ENCODE assay signal across 12 cellular contexts in the genomic region with DNA sequence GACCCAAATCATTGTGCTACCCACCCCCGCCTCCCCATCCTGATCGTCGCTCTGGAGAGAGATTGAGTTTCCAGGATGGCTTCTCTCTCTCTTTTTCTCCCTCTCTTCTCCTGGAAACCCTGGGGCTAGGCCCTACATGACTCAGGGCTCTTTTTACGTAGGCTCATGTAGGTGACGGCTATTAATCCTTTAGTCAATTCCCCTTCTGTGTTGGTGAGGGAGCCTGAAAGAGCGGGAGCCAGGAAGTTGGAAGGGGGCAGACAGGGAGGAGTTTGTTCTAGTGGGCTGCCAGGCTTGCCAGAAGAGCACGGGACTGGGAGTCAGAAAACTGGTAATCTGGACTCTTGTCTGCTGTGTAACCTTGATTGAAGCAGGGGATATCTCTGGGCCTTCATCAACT. TPM values are rescaled to one million over a fixed set of nuclear protein-coding genes. Genes with fewer than 3 reads are reported as not detected.
DNase-seq lines count a peak whose midpoint lies in the region; ATAC-seq, FAIRE-seq and TF ChIP-seq lines count a peak whose summit lies in the region.
"Had no signal": no experiment of that assay in that cellular context is flagged by ENCODE, and none has a peak within 500 bp of the region (broad histone marks: within the 10 kb centered on the region; RNA-seq: fewer than 3 reads in every experiment).

No MANE protein-coding gene starts in this region.

- no peaks in the 10 kb centered on the region for H3K9me3 Mint-ChIP-seq in CD4-positive, alpha-beta memory T cell
- H3K9me3 Mint-ChIP-seq in activated T-helper 1 cell treated with anti-CD3 and anti-CD28 coated beads, Interleukin-12 subunit alpha, Interleukin-12 subunit beta, Interleukin-2, Interleukin-4 antibody, amounts not matched to agents 30 ng/mL and 10 ng/mL and 1 ng/mL, durations not matched to agents 14 hours and 24 hours and 36 hours = no peaks in the 10 kb centered on the region

- no peak overlapping the region for H3K4me3 ChIP-seq in CD4-positive, alpha-beta memory T cell (ENCODE audit: low read length in 2 of 2)
- no peak overlapping the region for H3K4me3 ChIP-seq in PC-3 (ENCODE audit: low read length)
- H3K4me3 ChIP-seq in esophagus muscularis mucosa = no peak overlapping the region
- no peak overlapping the region for H3K4me3 ChIP-seq in pancreas
- H3K4me3 ChIP-seq: colonic mucosa had no signal

- no peaks in the 10 kb centered on the region for H3K9me3 ChIP-seq in CD4-positive, alpha-beta memory T cell (ENCODE audit: control insufficient read depth in 1 of 2, low read length in 2 of 2)
- H3K9me3 ChIP-seq in PC-3 (ENCODE audit: low read length) (no peaks in the 10 kb centered on the region), esophagus muscularis mucosa (no peaks in the 10 kb centered on the region), pancreas (no peaks in the 10 kb centered on the region)
- H3K9me3 ChIP-seq: colonic mucosa had no signal

- H3K4me2 ChIP-seq in PC-3 (ENCODE audit: low read length) = peak overlapping the region; percentile 46

- H3K27ac ChIP-seq in CD4-positive, alpha-beta memory T cell (ENCODE audit: low read depth, low read length) = no peak overlapping the region
- peak overlapping the region; percentile 89 for H3K27ac ChIP-seq in PC-3 (ENCODE audit: low read length)
- H3K27ac ChIP-seq in esophagus muscularis mucosa (replicated peaks in 1 of 4) = peak overlapping the region; percentile 83 to 95 (median 92)
- peak overlapping the region in 2 of 4 donors; percentile 27 to 41 for H3K27ac ChIP-seq in pancreas
- H3K27ac ChIP-seq: colonic mucosa had no signal

- no peak for FAIRE-seq in pancreas (lab: Jason Lieb, UNC)

- peak overlapping the region; percentile 62 for H3K9ac ChIP-seq in PC-3 (ENCODE audit: low read length)

- H3K27me3 ChIP-seq in CD4-positive, alpha-beta memory T cell (ENCODE audit: insufficient read depth, low read length) = no peaks in the 10 kb centered on the region
- H3K27me3 ChIP-seq in PC-3 (ENCODE audit: low read length) (no peaks in the 10 kb centered on the region), esophagus muscularis mucosa (no peaks in the 10 kb centered on the region), pancreas (no peaks in the 10 kb centered on the region)
- H3K27me3 ChIP-seq: colonic mucosa had no signal

- intact Hi-C loops in CD4-positive, alpha-beta memory T cell (cut with micrococcal nuclease) = no loop called here
- intact Hi-C loops in PC-3 (cut with micrococcal nuclease) (no loop called here), esophagus muscularis mucosa (cut with DNase I) (no loop called here), pancreas (cut with DNase I) (no loop called here)
- intact Hi-C loops in activated T-helper 1 cell treated with anti-CD3 and anti-CD28 coated beads, Interleukin-12 subunit alpha, Interleukin-12 subunit beta, Interleukin-2, Interleukin-4 antibody, amounts not matched to agents 30 ng/mL and 10 ng/mL and 1 ng/mL, durations not matched to agents 14 hours and 24 hours and 36 hours (cut with micrococcal nuclease) = no loop called here

- POLR2A ChIA-PET in CD4-positive, alpha-beta memory T cell (lab: Charles Lee; ENCODE audit: partially characterized antibody) = interaction anchor here (0.8 to 1.4 kb wide), 3 partner anchors 10 to 46 kb away, joined by 3 to 5 read pairs (median 3); a partner anchor contains a TSS
- POLR2A ChIA-PET in PC-3 (lab: Charles Lee; ENCODE audit: unreplicated experiment) = no interaction called here

- peaks cover 89% of the 10 kb centered on the region for H3K4me1 ChIP-seq in CD4-positive, alpha-beta memory T cell (ENCODE audit: insufficient read depth, low read length)
- H3K4me1 ChIP-seq in PC-3 (ENCODE audit: insufficient read depth, low read length) (peaks cover 45% of the 10 kb centered on the region), esophagus muscularis mucosa (peaks cover 67 to 100% (median 98%) of the 10 kb centered on the region in 4 donors), pancreas (peaks cover 0 to 8% (median 0%) of the 10 kb centered on the region in 3 donors)

- no peaks in the 10 kb centered on the region for H3K9me2 ChIP-seq in PC-3 (replicated peaks; ENCODE audit: low read length)

- H3F3A ChIP-seq in PC-3 (ENCODE audit: low read length, unreplicated experiment) = no peaks in the 10 kb centered on the region

- no peaks in the 10 kb centered on the region for H3K27me3 Mint-ChIP-seq in CD4-positive, alpha-beta memory T cell
- H3K27me3 Mint-ChIP-seq in activated T-helper 1 cell treated with anti-CD3 and anti-CD28 coated beads, Interleukin-12 subunit alpha, Interleukin-12 subunit beta, Interleukin-2, Interleukin-4 antibody, amounts not matched to agents 30 ng/mL and 10 ng/mL and 1 ng/mL, durations not matched to agents 14 hours and 24 hours and 36 hours (ENCODE audit: insufficient read depth) = no peaks in the 10 kb centered on the region
- H3K27me3 Mint-ChIP-seq: activated CD4-positive, alpha-beta T cell treated with anti-CD3 and anti-CD28 coated beads for 36 hours had no signal

- no peak for DNase-seq in CD4-positive, alpha-beta memory T cell
- DNase-seq in PC-3 = peak; percentile 78
- no peak for DNase-seq in esophagus muscularis mucosa (ENCODE audit: extremely low spot score)
- DNase-seq in pancreas = no peak
- DNase-seq in activated T-helper 1 cell treated with anti-CD3 and anti-CD28 coated beads, Interleukin-12 subunit alpha, Interleukin-12 subunit beta, Interleukin-2, Interleukin-4 antibody, amounts not matched to agents 30 ng/mL and 10 ng/mL and 1 ng/mL, durations not matched to agents 14 hours and 24 hours and 36 hours (ENCODE audit: low spot score) = no peak
- no peak for DNase-seq in NCI-H748 (lab: John Stamatoyannopoulos, UW; ENCODE audit: unreplicated experiment)
- no peak for DNase-seq in activated CD4-positive, CD25-positive, alpha-beta regulatory T cell (lab: John Stamatoyannopoulos, UW)
- DNase-seq: activated CD4-positive, alpha-beta T cell treated with anti-CD3 and anti-CD28 coated beads for 36 hours; activated effector memory CD4-positive, alpha-beta T cell treated with anti-CD3 and anti-CD28 coated beads, Interleukin-2, amount 50 U/mL, for 16 hours; colonic mucosa; GDM1 had no signal

- WGBS in esophagus muscularis mucosa = 34% methylated on average over 7 of the region's 7 CpGs
- 61 to 67% methylated on average over 7 of the region's 7 CpGs for WGBS in pancreas, 2 donors

- TF ChIP-seq CTCF in PC-3 (conservative IDR thresholded peaks at IDR 0.05; ENCODE audit: low read depth, low read length) (no peak), esophagus muscularis mucosa (IDR thresholded peaks at IDR 0.05) (no peak), pancreas (IDR thresholded peaks at IDR 0.05) (no peak)

- peaks cover 65% of the 10 kb centered on the region for H3K79me2 ChIP-seq in PC-3 (ENCODE audit: low read length)

- CTCF ChIA-PET in CD4-positive, alpha-beta memory T cell (lab: Charles Lee; ENCODE audit: partially characterized antibody) = interaction anchor here (0.8 to 5.1 kb wide), 3 partner anchors 9 to 36 kb away, joined by 3 to 33 read pairs (median 4); a partner anchor contains a TSS
- CTCF ChIA-PET in PC-3 (lab: Charles Lee) = no interaction called here

- peaks cover 52 to 84% (median 67%) of the 10 kb centered on the region in 4 donors for H3K4me1 Mint-ChIP-seq in CD4-positive, alpha-beta memory T cell
- H3K4me1 Mint-ChIP-seq in activated T-helper 1 cell treated with anti-CD3 and anti-CD28 coated beads, Interleukin-12 subunit alpha, Interleukin-12 subunit beta, Interleukin-2, Interleukin-4 antibody, amounts not matched to agents 30 ng/mL and 10 ng/mL and 1 ng/mL, durations not matched to agents 14 hours and 24 hours and 36 hours (ENCODE audit: low read depth) = peaks cover 59% of the 10 kb centered on the region

- ATAC-seq in PC-3 (peak; percentile 18), pancreas (peak in 3 of 4 donors; percentile 34 to 64 (median 34)), GM19351 (IDR thresholded peaks at IDR 0.05; ENCODE audit: unreplicated experiment) (no peak)
- ATAC-seq: activated CD4-positive, alpha-beta T cell treated with anti-CD3 and anti-CD28 coated beads for 36 hours had no signal

- no peak overlapping the region for H2AFZ ChIP-seq in PC-3 (ENCODE audit: low read length)

- H4K20me1 ChIP-seq in PC-3 (ENCODE audit: low read length) = no peaks in the 10 kb centered on the region

- no peaks in the 10 kb centered on the region for H3K36me3 ChIP-seq in CD4-positive, alpha-beta memory T cell (ENCODE audit: insufficient read depth, low read length)
- H3K36me3 ChIP-seq in PC-3 (ENCODE audit: low read depth, low read length) (peaks cover 8% of the 10 kb centered on the region; the same call in 1 of the 2 replicates), esophagus muscularis mucosa (peaks cover 0 to 39% (median 11%) of the 10 kb centered on the region in 4 donors), pancreas (no peaks in the 10 kb centered on the region)
- H3K36me3 ChIP-seq: colonic mucosa had no signal

- peak overlapping the region; percentile 20 to 90 (median 61) for H3K27ac Mint-ChIP-seq in CD4-positive, alpha-beta memory T cell
- no peak overlapping the region for H3K27ac Mint-ChIP-seq in activated T-helper 1 cell treated with anti-CD3 and anti-CD28 coated beads, Interleukin-12 subunit alpha, Interleukin-12 subunit beta, Interleukin-2, Interleukin-4 antibody, amounts not matched to agents 30 ng/mL and 10 ng/mL and 1 ng/mL, durations not matched to agents 14 hours and 24 hours and 36 hours
- H3K27ac Mint-ChIP-seq: activated CD4-positive, alpha-beta T cell treated with anti-CD3 and anti-CD28 coated beads for 36 hours had no signal

- peak overlapping the region in 1 of 8 donors; percentile 43 for H3K4me3 Mint-ChIP-seq in CD4-positive, alpha-beta memory T cell
- no peak overlapping the region for H3K4me3 Mint-ChIP-seq in activated T-helper 1 cell treated with anti-CD3 and anti-CD28 coated beads, Interleukin-12 subunit alpha, Interleukin-12 subunit beta, Interleukin-2, Interleukin-4 antibody, amounts not matched to agents 30 ng/mL and 10 ng/mL and 1 ng/mL, durations not matched to agents 14 hours and 24 hours and 36 hours
- H3K4me3 Mint-ChIP-seq: activated CD4-positive, alpha-beta T cell treated with anti-CD3 and anti-CD28 coated beads for 36 hours had no signal

- TF ChIP-seq POLR2A in esophagus muscularis mucosa (IDR thresholded peaks at IDR 0.05; ENCODE audit: low read depth) = no peak

- no peak for TF ChIP-seq EP300 in esophagus muscularis mucosa (IDR thresholded peaks at IDR 0.05)

- BruUV-seq in PC-3 (replicated peaks; lab: Mats Ljungman, UMichigan) = no TSS peak

- H3K36me3 Mint-ChIP-seq in CD4-positive, alpha-beta memory T cell = peaks cover 27 to 57% of the 10 kb centered on the region in 2 donors
- H3K36me3 Mint-ChIP-seq in activated T-helper 1 cell treated with anti-CD3 and anti-CD28 coated beads, Interleukin-12 subunit alpha, Interleukin-12 subunit beta, Interleukin-2, Interleukin-4 antibody, amounts not matched to agents 30 ng/mL and 10 ng/mL and 1 ng/mL, durations not matched to agents 14 hours and 24 hours and 36 hours (ENCODE audit: low read depth) = peaks cover 40% of the 10 kb centered on the region

RNA-seq across cellular contexts. Expression of a gene that starts 9.7 kb away (rescaled TPM):
- 10 to 100 TPM; 97.2 to 98.6 TPM for total RNA-seq in CD4-positive, alpha-beta memory T cell
- polyA plus RNA-seq in CD4-positive, alpha-beta memory T cell = 10 to 100 TPM; 14.8 to 41.7 TPM
- total RNA-seq in PC-3 (2014; rRNA removed) (32.7 and 49.5 TPM in 2 replicates), esophagus muscularis mucosa (100 to 1,000 TPM; 177 to 395 (median 260) TPM), pancreas (10 to 100 TPM; 14.0 to 40.5 (median 15.0) TPM)
- 10 to 100 TPM; 13.8 to 19.3 TPM for polyA plus RNA-seq in pancreas
- total RNA-seq in activated T-helper 1 cell treated with anti-CD3 and anti-CD28 coated beads, Interleukin-12 subunit alpha, Interleukin-12 subunit beta, Interleukin-2, Interleukin-4 antibody, amounts not matched to agents 30 ng/mL and 10 ng/mL and 1 ng/mL, durations not matched to agents 14 hours and 24 hours and 36 hours = 47.4 and 49.8 TPM in 2 replicates
